Comparison of ENCODE assay signal across 1 cellular context in the genomic region with DNA sequence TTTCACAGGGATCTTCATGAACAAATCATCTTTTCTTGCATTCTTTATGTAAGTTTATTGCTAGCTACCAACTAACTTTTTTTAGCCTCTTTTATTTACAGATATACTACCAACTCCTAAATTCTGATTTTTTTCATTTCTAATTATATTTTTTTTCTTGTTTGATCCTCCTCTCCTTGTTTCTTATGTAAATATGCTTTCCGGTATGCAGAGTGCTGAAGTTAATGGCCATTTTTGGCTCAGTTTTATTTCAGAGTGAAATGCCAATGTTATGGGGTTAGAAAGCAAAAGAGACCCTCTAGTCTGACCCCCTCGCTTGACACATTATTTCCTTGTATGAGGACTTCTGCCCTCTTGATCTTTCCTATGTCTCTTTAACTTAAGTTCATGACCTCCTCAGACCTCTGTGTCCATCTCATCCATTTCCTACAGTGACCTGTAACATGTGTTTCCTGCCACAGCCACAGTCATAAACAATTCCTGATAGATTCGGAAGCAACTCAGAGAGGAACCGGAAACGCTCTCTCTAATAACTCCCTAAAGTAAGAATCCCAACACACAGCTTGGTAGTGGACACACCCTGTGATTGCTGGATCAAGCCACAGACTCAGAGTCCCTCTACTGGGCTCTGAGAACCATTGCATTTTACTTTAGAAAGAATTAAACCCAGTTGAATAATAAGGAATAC.
TF ChIP-seq lines count a peak whose summit lies in the region.

No MANE protein-coding gene starts in this region.

TF ChIP-seq in GM12878, 131 proteins besides CTCF, POLR2A, EP300 and RAD21 (continued from another document):
- TF ChIP-seq, protein P1, sequence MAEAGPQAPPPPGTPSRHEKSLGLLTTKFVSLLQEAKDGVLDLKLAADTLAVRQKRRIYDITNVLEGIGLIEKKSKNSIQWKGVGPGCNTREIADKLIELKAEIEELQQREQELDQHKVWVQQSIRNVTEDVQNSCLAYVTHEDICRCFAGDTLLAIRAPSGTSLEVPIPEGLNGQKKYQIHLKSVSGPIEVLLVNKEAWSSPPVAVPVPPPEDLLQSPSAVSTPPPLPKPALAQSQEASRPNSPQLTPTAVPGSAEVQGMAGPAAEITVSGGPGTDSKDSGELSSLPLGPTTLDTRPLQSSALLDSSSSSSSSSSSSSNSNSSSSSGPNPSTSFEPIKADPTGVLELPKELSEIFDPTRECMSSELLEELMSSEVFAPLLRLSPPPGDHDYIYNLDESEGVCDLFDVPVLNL (IDR thresholded peaks at IDR 0.05; ENCODE audit: low read depth, low read length) = no peak
- TF ChIP-seq YBX1 (IDR thresholded peaks at IDR 0.05) (no peak), ZNF24 (IDR thresholded peaks at IDR 0.05) (no peak)
